19 cellular contexts compared by ENCODE assay signal in genomic region chr22:43869001-43869400, GRCh38. TPM values are rescaled to one million over a fixed set of nuclear protein-coding genes. Genes with fewer than 3 reads are reported as not detected.
"Had no signal": no experiment of that assay in that cellular context is flagged by ENCODE, and none has a peak within 500 bp of the region (broad histone marks: within the 10 kb centered on the region; RNA-seq: fewer than 3 reads in every experiment).

No MANE protein-coding gene starts in this region.

RNA-seq across cellular contexts. Expression of gene SULT4A1, which starts 6.7 kb away (rescaled TPM):
- total RNA-seq: left lung; lower leg skin; myocyte; naive thymus-derived CD4-positive, alpha-beta T cell; natural killer cell treated with Interleukin-12 subunit alpha and Interleukin-12 subunit beta and Interleukin-15 and Interleukin-18, amount 100 ng/mL, for 72 hours had no signal

RNA-seq across cellular contexts. Expression of gene PNPLA5, which starts 22.8 kb away (rescaled TPM):
- total RNA-seq: left colon; left lung; lung; mesenteric fat pad; mucosa of descending colon; myocyte; naive thymus-derived CD4-positive, alpha-beta T cell; natural killer cell treated with Interleukin-12 subunit alpha and Interleukin-12 subunit beta and Interleukin-15 and Interleukin-18, amount 100 ng/mL, for 72 hours; omental fat pad; progenitor cell of endocrine pancreas; pulmonary artery endothelial cell; renal cortical epithelial cell; right atrium auricular region; skeletal muscle tissue; smooth muscle cell; tibial nerve; urinary bladder; vagina had no signal

RNA-seq across cellular contexts. Expression of gene PNPLA3, which starts 54.6 kb away (rescaled TPM):
- total RNA-seq: vagina had no signal
